In genomic region chr14:24113379-24113800, GRCh38 we compare ENCODE assay signal across 8 cellular contexts. TPM values are rescaled to one million over a fixed set of nuclear protein-coding genes. Genes with fewer than 3 reads are reported as not detected.
DNase-seq lines count a peak whose midpoint lies in the region; ATAC-seq and TF ChIP-seq lines count a peak whose summit lies in the region.

No MANE protein-coding gene starts in this region.

- peak overlapping the region; percentile 98 for H3K4me3 Mint-ChIP-seq in natural killer cell treated with Interleukin-12 subunit alpha and Interleukin-12 subunit beta and Interleukin-15 and Interleukin-18, amount 100 ng/mL, for 72 hours

- intact Hi-C loops in dorsolateral prefrontal cortex (cut with DNase I) = loop anchor here in 1 of 2 donors (5.0 kb wide), 1 partner anchor 49 kb away; the partner anchor contains the start of gene IRF9

- H3K27ac ChIP-seq in C4-2B (peak overlapping the region; percentile 97), dorsolateral prefrontal cortex (peak overlapping the region; percentile 93 to 100 (median 99))

- peaks cover 7% of the 10 kb centered on the region for H3K36me3 Mint-ChIP-seq in natural killer cell treated with Interleukin-12 subunit alpha and Interleukin-12 subunit beta and Interleukin-15 and Interleukin-18, amount 100 ng/mL, for 72 hours

- peaks cover 27 to 28% of the 10 kb centered on the region in 2 donors for H3K4me1 Mint-ChIP-seq in natural killer cell treated with Interleukin-12 subunit alpha and Interleukin-12 subunit beta and Interleukin-15 and Interleukin-18, amount 100 ng/mL, for 72 hours (ENCODE audit: low read depth in 2 of 2)

- no peaks in the 10 kb centered on the region for H3K9me3 Mint-ChIP-seq in natural killer cell treated with Interleukin-12 subunit alpha and Interleukin-12 subunit beta and Interleukin-15 and Interleukin-18, amount 100 ng/mL, for 72 hours

- no peaks in the 10 kb centered on the region for H3K27me3 Mint-ChIP-seq in natural killer cell treated with Interleukin-12 subunit alpha and Interleukin-12 subunit beta and Interleukin-15 and Interleukin-18, amount 100 ng/mL, for 72 hours

- no peak for ATAC-seq in natural killer cell treated with Interleukin-12 subunit alpha and Interleukin-12 subunit beta and Interleukin-15 and Interleukin-18, amount 100 ng/mL, for 72 hours
- ATAC-seq in HG03280 (IDR thresholded peaks at IDR 0.05; ENCODE audit: unreplicated experiment) = no peak
- no peak for ATAC-seq in GM18505 (IDR thresholded peaks at IDR 0.05; ENCODE audit: unreplicated experiment)
- no peak for ATAC-seq in HG03521 (IDR thresholded peaks at IDR 0.05; ENCODE audit: unreplicated experiment)

- peak overlapping the region; percentile 94 to 100 for H3K27ac Mint-ChIP-seq in natural killer cell treated with Interleukin-12 subunit alpha and Interleukin-12 subunit beta and Interleukin-15 and Interleukin-18, amount 100 ng/mL, for 72 hours

- no peaks in the 10 kb centered on the region for H3K27me3 ChIP-seq in dorsolateral prefrontal cortex

- H3K4me3 ChIP-seq in NB4 (ENCODE audit: low read depth, low read length) (peak overlapping the region; percentile 87), dorsolateral prefrontal cortex (peak overlapping the region; percentile 53 to 100 (median 85))

- no peak for TF ChIP-seq POLR2A in NB4 (IDR thresholded peaks at IDR 0.05; ENCODE audit: extremely low read depth, insufficient read length)
- TF ChIP-seq POLR2A in GM18505 (IDR thresholded peaks at IDR 0.05; ENCODE audit: borderline replicate concordance, extremely low read depth, insufficient read depth, insufficient read length) = no peak

- DNase-seq in NB4 (ENCODE audit: low read depth) (no peak), dorsolateral prefrontal cortex (peak in 1 of 10 donors; percentile 26), NCI-H510A (lab: John Stamatoyannopoulos, UW) (no peak)
- DNase-seq in natural killer cell treated with Interleukin-12 subunit alpha and Interleukin-12 subunit beta and Interleukin-15 and Interleukin-18, amount 100 ng/mL, for 72 hours (ENCODE audit: low spot score) = no peak

- TF ChIP-seq CTCF in C4-2B (conservative IDR thresholded peaks at IDR 0.05) = no peak
- no peak for TF ChIP-seq CTCF in NB4 (IDR thresholded peaks at IDR 0.05; ENCODE audit: low read depth, low read length)
- TF ChIP-seq CTCF in dorsolateral prefrontal cortex (IDR thresholded peaks at IDR 0.05 in 54 of 56, conservative IDR thresholded peaks at IDR 0.05 in 2 of 56; ENCODE audit: low read depth in 1 of 56, partially characterized antibody in 56 of 56) = no peak

RNA-seq across cellular contexts. Expression of gene DCAF11, which starts 1.2 kb away (rescaled TPM):
- total RNA-seq in dorsolateral prefrontal cortex = 100 to 1,000 TPM in 3 of 120 experiments, 10 to 100 TPM in 117; 58.6 to 104 (median 77.7) TPM
- total RNA-seq in natural killer cell treated with Interleukin-12 subunit alpha and Interleukin-12 subunit beta and Interleukin-15 and Interleukin-18, amount 100 ng/mL, for 72 hours = 10 to 100 TPM; 87.4 to 96.1 TPM

RNA-seq across cellular contexts. Expression of gene NRL, which starts 1.4 kb away (rescaled TPM):
- 1 to 10 TPM; 1.7 to 6.4 (median 3.6) TPM for total RNA-seq in dorsolateral prefrontal cortex
- 1 to 10 TPM; 1.8 to 2.2 TPM for total RNA-seq in natural killer cell treated with Interleukin-12 subunit alpha and Interleukin-12 subunit beta and Interleukin-15 and Interleukin-18, amount 100 ng/mL, for 72 hours

RNA-seq across cellular contexts. Expression of gene FITM1, which starts 17.1 kb away (rescaled TPM):
- total RNA-seq in dorsolateral prefrontal cortex = 1 to 10 TPM in 41 of 120 experiments, under 1 TPM in 36, not detected in 43; 0.35 to 3.0 (median 1.0) TPM
- 1 to 10 TPM in 1 of 2 donors, under 1 TPM in 1; 0.67 to 1.8 TPM for total RNA-seq in natural killer cell treated with Interleukin-12 subunit alpha and Interleukin-12 subunit beta and Interleukin-15 and Interleukin-18, amount 100 ng/mL, for 72 hours

RNA-seq across cellular contexts. Expression of gene PCK2, which starts 19.3 kb away (rescaled TPM):
- 10 to 100 TPM in 7 of 120 experiments, 1 to 10 TPM in 113; 2.6 to 11.6 (median 6.5) TPM for total RNA-seq in dorsolateral prefrontal cortex
- 10 to 100 TPM; 30.4 to 68.3 TPM for total RNA-seq in natural killer cell treated with Interleukin-12 subunit alpha and Interleukin-12 subunit beta and Interleukin-15 and Interleukin-18, amount 100 ng/mL, for 72 hours

RNA-seq across cellular contexts. Expression of gene PSME1, which starts 22.6 kb away (rescaled TPM):
- 10 to 100 TPM; 36.4 to 74.9 (median 51.1) TPM for total RNA-seq in dorsolateral prefrontal cortex
- 100 to 1,000 TPM; 237 to 406 TPM for total RNA-seq in natural killer cell treated with Interleukin-12 subunit alpha and Interleukin-12 subunit beta and Interleukin-15 and Interleukin-18, amount 100 ng/mL, for 72 hours
